Comparison of ENCODE assay signal across 12 cellular contexts in the genomic region with DNA sequence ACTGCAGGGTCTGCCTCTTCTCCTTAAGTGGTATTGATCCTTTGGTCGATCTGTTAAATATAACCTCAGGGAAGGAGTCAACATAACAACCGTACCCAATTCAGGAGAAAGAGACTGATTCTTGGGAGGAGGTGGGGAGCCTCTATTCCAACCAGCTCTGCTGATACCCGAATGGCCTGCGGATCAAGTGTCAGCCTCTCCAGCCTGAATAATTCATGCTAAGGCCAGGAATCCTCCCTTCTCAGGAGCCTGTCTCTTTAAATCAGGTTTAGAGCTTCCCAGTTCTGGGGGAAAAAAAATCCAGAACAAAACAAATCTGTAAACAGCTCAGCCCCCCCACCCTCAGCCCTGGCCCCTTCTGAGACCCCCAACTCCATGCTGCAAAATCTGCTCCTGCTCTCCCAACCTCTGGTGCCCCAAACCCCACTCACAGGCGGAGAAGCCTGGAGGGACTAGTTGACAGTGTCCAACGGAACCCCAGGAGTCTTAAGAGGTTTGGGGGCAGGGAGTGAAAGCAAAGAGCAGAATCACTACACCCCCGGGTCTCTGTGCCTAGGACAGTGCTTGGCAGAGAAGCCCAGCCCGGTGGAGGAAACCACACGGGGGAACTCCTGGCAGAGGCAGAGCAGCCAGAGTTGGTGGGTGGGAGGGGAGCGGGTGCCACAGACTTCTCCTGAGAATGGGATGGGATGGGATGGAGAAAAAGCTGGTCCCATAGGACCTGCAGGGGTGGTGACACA. TPM values are rescaled to one million over a fixed set of nuclear protein-coding genes. Genes with fewer than 3 reads are reported as not detected.
DNase-seq lines count a peak whose midpoint lies in the region; ATAC-seq, FAIRE-seq and TF ChIP-seq lines count a peak whose summit lies in the region.
"Had no signal": no experiment of that assay in that cellular context is flagged by ENCODE, and none has a peak within 500 bp of the region (broad histone marks: within the 10 kb centered on the region; RNA-seq: fewer than 3 reads in every experiment).

No MANE protein-coding gene starts in this region.

- H3K27me3 Mint-ChIP-seq in CD8-positive, alpha-beta memory T cell, result peaks cover 30 to 58% of the 10 kb centered on the region in 2 donors
- peaks cover 20% of the 10 kb centered on the region for H3K27me3 Mint-ChIP-seq in activated naive CD8-positive, alpha-beta T cell

- ATAC-seq in A549 (no peak), GM21619 (IDR thresholded peaks at IDR 0.05; ENCODE audit: unreplicated experiment) (no peak)

- peak overlapping the region in 3 of 8 donors; percentile 23 to 78 (median 61) for H3K27ac Mint-ChIP-seq in CD8-positive, alpha-beta memory T cell
- no peak overlapping the region for H3K27ac Mint-ChIP-seq in activated naive CD8-positive, alpha-beta T cell

- peaks cover 0 to 23% (median 5%) of the 10 kb centered on the region in 3 donors for H3K4me1 Mint-ChIP-seq in CD8-positive, alpha-beta memory T cell
- peaks cover 10% of the 10 kb centered on the region for H3K4me1 Mint-ChIP-seq in activated naive CD8-positive, alpha-beta T cell (ENCODE audit: low read depth)

- CTCF ChIA-PET in A549 (lab: Yijun Ruan, JAX), result interaction anchor here (1.0 to 19.6 kb wide), 12 partner anchors 11 to 308 kb away, joined by 3 to 445 read pairs (median 44); no protein-coding TSS in a partner anchor
- CTCF ChIA-PET in CD8-positive, alpha-beta memory T cell (lab: Charles Lee), result interaction anchor here (1.4 to 17.5 kb wide), 5 partner anchors 9 to 309 kb away, joined by 3 to 419 read pairs (median 10); partner anchors contain the start of gene SLCO2B1

- H3K9me3 Mint-ChIP-seq in CD8-positive, alpha-beta memory T cell, result peaks cover 0 to 2% (median 0%) of the 10 kb centered on the region in 5 donors
- H3K9me3 Mint-ChIP-seq in activated naive CD8-positive, alpha-beta T cell (ENCODE audit: low read depth), result no peaks in the 10 kb centered on the region

- no peaks in the 10 kb centered on the region for H3K36me3 ChIP-seq in CD8-positive, alpha-beta memory T cell (ENCODE audit: insufficient read depth, low read length)
- H3K36me3 ChIP-seq in MG63, result no peaks in the 10 kb centered on the region
- H3K36me3 ChIP-seq: breast epithelium had no signal

- H3K4me3 ChIP-seq in A549 (no peak overlapping the region; the same call in 2 of the 3 replicates), MG63 (no peak overlapping the region)
- no peak overlapping the region for H3K4me3 ChIP-seq in CD8-positive, alpha-beta memory T cell (ENCODE audit: low read length)

- POLR2A ChIA-PET in A549 (lab: Yijun Ruan, JAX), result no interaction called here
- POLR2A ChIA-PET in CD8-positive, alpha-beta memory T cell (lab: Charles Lee), result no interaction called here

- no peaks in the 10 kb centered on the region for H3K9me3 ChIP-seq in A549
- H3K9me3 ChIP-seq in CD8-positive, alpha-beta memory T cell (ENCODE audit: low read length), result no peaks in the 10 kb centered on the region
- H3K9me3 ChIP-seq in MG63, result no peaks in the 10 kb centered on the region
- H3K9me3 ChIP-seq: breast epithelium had no signal

- peaks cover 20% of the 10 kb centered on the region for H3K27me3 ChIP-seq in CD8-positive, alpha-beta memory T cell (ENCODE audit: insufficient read depth, low read length, poor library complexity, severe bottlenecking)
- H3K27me3 ChIP-seq in MG63, result peaks cover 28% of the 10 kb centered on the region

- no peak for TF ChIP-seq CTCF in A549 (IDR thresholded peaks at IDR 0.05)

- DNase-seq in A549 (ENCODE audit: low read depth in 1 of 2, low spot score in 1 of 2), result no peak
- no peak for DNase-seq in CD8-positive, alpha-beta memory T cell
- peak; percentile 72 for DNase-seq in mesenteric fat pad (ENCODE audit: low spot score)
- no peak for DNase-seq in MG63
- no peak for DNase-seq in SKM-1 (lab: John Stamatoyannopoulos, UW; ENCODE audit: unreplicated experiment)
- no peak for DNase-seq in urothelium cell line (ENCODE audit: low spot score)
- DNase-seq: SW 1271 had no signal

- H3K36me3 Mint-ChIP-seq in CD8-positive, alpha-beta memory T cell, result peaks cover 0 to 4% (median 3%) of the 10 kb centered on the region in 3 donors
- no peaks in the 10 kb centered on the region for H3K36me3 Mint-ChIP-seq in activated naive CD8-positive, alpha-beta T cell

- FAIRE-seq in A549 (lab: Jason Lieb, UNC) (no peak), urothelium cell line (lab: Jason Lieb, UNC) (no peak)

- no peak overlapping the region for H3K27ac ChIP-seq in A549
- H3K27ac ChIP-seq in CD8-positive, alpha-beta memory T cell (ENCODE audit: low read depth, low read length), result no peak overlapping the region
- H3K27ac ChIP-seq: breast epithelium, C4-2B, epithelial cell of prostate had no signal

- no peak for TF ChIP-seq EP300 in A549 (IDR thresholded peaks at IDR 0.05)

- peaks cover 10% of the 10 kb centered on the region; the same call in 2 of the 3 replicates for H3K4me1 ChIP-seq in A549
- peaks cover 8% of the 10 kb centered on the region for H3K4me1 ChIP-seq in CD8-positive, alpha-beta memory T cell (ENCODE audit: insufficient read depth, low read length)

- H3K4me3 Mint-ChIP-seq in CD8-positive, alpha-beta memory T cell, result peak overlapping the region; percentile 47 to 85 (median 73)
- peak overlapping the region; percentile 74 for H3K4me3 Mint-ChIP-seq in activated naive CD8-positive, alpha-beta T cell

- WGBS in A549 (ENCODE audit: missing lambda C conversion rate), result 64% methylated on average over 10 of the region's 10 CpGs

- no peak for TF ChIP-seq POLR2A in A549 (IDR thresholded peaks at IDR 0.05; ENCODE audit: low read length)

- H3K4me2 ChIP-seq in A549, result peak overlapping the region; percentile 89; the same call in 2 of the 3 replicates

- no peak for TF ChIP-seq RAD21 in A549 (conservative IDR thresholded peaks at IDR 0.05 in 1 of 2, IDR thresholded peaks at IDR 0.05 in 1 of 2)

TF ChIP-seq in A549, 52 proteins besides CTCF, POLR2A, EP300 and RAD21 (continues in another document):
- TF ChIP-seq KDM1A (IDR thresholded peaks at IDR 0.05; ENCODE audit: low read depth) (no peak), JUNB (IDR thresholded peaks at IDR 0.05) (no peak), BCL3 (IDR thresholded peaks at IDR 0.05) (no peak), TFCP2L1 (CRISPR knock-in tag; IDR thresholded peaks at IDR 0.05) (no peak), CBX8 (IDR thresholded peaks at IDR 0.05) (no peak), CHD4 (IDR thresholded peaks at IDR 0.05; ENCODE audit: borderline replicate concordance) (no peak), SMC3 (IDR thresholded peaks at IDR 0.05) (no peak), REST (IDR thresholded peaks at IDR 0.05) (no peak), TP53 (CRISPR knock-in tag; IDR thresholded peaks at IDR 0.05) (no peak), EHMT2 (IDR thresholded peaks at IDR 0.05; ENCODE audit: low read depth) (no peak)
- TF ChIP-seq, protein P1, sequence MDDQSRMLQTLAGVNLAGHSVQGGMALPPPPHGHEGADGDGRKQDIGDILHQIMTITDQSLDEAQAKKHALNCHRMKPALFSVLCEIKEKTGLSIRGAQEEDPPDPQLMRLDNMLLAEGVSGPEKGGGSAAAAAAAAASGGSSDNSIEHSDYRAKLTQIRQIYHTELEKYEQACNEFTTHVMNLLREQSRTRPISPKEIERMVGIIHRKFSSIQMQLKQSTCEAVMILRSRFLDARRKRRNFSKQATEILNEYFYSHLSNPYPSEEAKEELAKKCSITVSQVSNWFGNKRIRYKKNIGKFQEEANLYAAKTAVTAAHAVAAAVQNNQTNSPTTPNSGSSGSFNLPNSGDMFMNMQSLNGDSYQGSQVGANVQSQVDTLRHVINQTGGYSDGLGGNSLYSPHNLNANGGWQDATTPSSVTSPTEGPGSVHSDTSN (IDR thresholded peaks at IDR 0.05), result no peak

RNA-seq across cellular contexts. Expression of gene TPBGL, which starts 0.9 kb away (rescaled TPM):
- polyA plus RNA-seq in A549 (2011; rRNA removed) (0.03 and 0.08 TPM in 2 replicates), A549 (2017; fragmentation: RNase III; extraction: RNeasy Plus Mini Kit Qiagen cat#74134 plus additional on column Dnase treatment) (0.05 to 0.12 TPM (median 0.09 TPM) in 3 replicates)
- polyA plus RNA-seq in A549 (2012; cell fraction: cytosol; rRNA removed), result 0.04 and 0.05 TPM in 2 replicates
- 0.05 and 0.07 TPM in 2 replicates for polyA plus RNA-seq in A549 (2012; cell fraction: nucleus; rRNA removed)
- 0.12 TPM in 1 of 2 replicates, not detected in the other for polyA minus RNA-seq in A549 (2011; rRNA and poly(A)+ RNA removed)
- total RNA-seq in CD8-positive, alpha-beta memory T cell, result under 1 TPM in 1 of 2 experiments, not detected in 1; 0.09 TPM
- polyA plus RNA-seq in CD8-positive, alpha-beta memory T cell, result 0.23 TPM
- 1.6 TPM for total RNA-seq in mesenteric fat pad
- not detected in 2 replicates for total RNA-seq in MG63 (2014; rRNA removed; shearing (Covaris generic); ENCODE audit: low replicate concordance)
